Comparison of ENCODE assay signal across 20 cellular contexts in the genomic region with DNA sequence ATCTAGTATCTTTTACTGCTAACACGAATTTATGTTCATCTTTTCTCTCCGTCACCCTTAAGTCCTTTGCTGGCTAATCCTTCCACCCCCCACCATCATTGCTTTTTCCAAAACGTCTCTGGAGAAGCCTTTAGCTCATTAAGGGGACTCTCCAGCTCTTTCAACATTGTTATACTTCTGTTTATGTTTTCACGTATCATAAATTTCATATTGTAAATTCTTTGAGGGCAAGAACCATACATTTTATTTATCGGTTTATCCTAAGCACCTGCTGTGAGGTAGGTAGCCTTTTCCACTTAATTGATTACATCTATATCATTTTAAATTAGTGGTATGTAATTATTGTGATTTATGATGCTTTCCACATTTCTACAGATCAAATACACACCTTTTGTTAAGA.
"Had no signal": no experiment of that assay in that cellular context is flagged by ENCODE, and none has a peak within 500 bp of the region (broad histone marks: within the 10 kb centered on the region; RNA-seq: fewer than 3 reads in every experiment).

No MANE protein-coding gene starts in this region.

- H3K27me3 ChIP-seq: SJCRH30 had no signal

- DNase-seq: IMR-90, Kasumi-1, MM.1S, NCI-H1092 treated with DMSO at 0.1 percent for 48 hours, NCI-H1436, NCI-H187, NCI-H2029, NCI-H2081 treated with DMSO at 0.1 percent for 48 hours, NCI-H226, NCI-H446, NCI-H510A, NCI-H524 treated with DMSO at 0.1 percent for 48 hours, NCI-H774, SHP77, SJCRH30, T-helper 1 cell had no signal

- H3K36me3 ChIP-seq: SJCRH30 had no signal

- FAIRE-seq: HepG2 had no signal

- H3K27ac ChIP-seq: KMS-11, RWPE1, SJCRH30 had no signal

- H3K4me3 ChIP-seq: SJCRH30 had no signal

- ATAC-seq: HepG2, SK-N-SH treated with all-trans-retinoic acid at 6 μM for 48 hours had no signal

- H3K9me3 ChIP-seq: SJCRH30 had no signal

- H3K4me1 ChIP-seq: SJCRH30 had no signal
